ENCODE assay signal across 19 cellular contexts in the genomic region with DNA sequence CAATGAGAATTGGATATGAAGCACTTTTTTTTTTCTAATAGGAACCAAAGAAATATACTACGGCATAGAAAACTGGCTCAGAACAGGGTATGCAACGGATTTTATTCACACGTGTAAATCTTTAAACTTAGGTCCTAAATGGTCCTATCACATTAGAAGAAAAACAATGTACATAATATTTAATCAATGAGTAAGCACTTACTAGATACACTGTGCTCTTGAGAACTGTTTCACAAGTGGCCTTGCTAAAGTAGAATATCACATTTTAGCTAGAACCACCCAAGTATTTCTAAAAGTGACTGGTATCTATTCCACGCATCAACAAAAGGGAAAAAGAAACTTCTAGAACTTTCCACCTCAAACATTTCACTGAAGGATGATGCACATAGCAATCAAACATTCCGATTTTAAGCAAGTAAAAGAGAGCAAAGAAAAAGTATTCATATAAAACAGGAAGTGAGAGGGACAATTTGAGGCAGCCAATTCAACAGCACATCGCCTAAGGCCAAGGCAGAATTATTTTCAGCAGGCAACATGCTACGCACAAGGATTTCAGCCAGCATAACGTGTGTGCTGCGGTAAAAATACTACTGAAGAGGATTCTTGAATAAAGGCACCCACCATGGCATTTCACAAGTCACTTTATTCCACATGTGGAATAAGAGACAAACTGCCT. TPM values are rescaled to one million over a fixed set of nuclear protein-coding genes. Genes with fewer than 3 reads are reported as not detected.
DNase-seq lines count a peak whose midpoint lies in the region; ATAC-seq, FAIRE-seq and TF ChIP-seq lines count a peak whose summit lies in the region.
"Had no signal": no experiment of that assay in that cellular context is flagged by ENCODE, and none has a peak within 500 bp of the region (broad histone marks: within the 10 kb centered on the region; RNA-seq: fewer than 3 reads in every experiment).

No MANE protein-coding gene starts in this region.

- intact Hi-C loops in Calu3 (cut with micrococcal nuclease; ENCODE audit: unreplicated experiment) (no loop called here), K562 (cut with micrococcal nuclease) (no loop called here), left lung (cut with DNase I) (no loop called here), thyroid gland (cut with DNase I) (no loop called here)

- H3K27ac ChIP-seq in K562 (ENCODE audit: extremely low read depth, low read depth, low read length) (no peak overlapping the region; the same call in 2 of the 3 replicates), left lung (peak overlapping the region; percentile 40 to 44), thyroid gland (no peak overlapping the region)

- H3K36me3 ChIP-seq in K562 (ENCODE audit: control insufficient read depth, insufficient read depth, low read length), result no peaks in the 10 kb centered on the region
- no peaks in the 10 kb centered on the region for H3K36me3 ChIP-seq in left lung
- no peaks in the 10 kb centered on the region for H3K36me3 ChIP-seq in thyroid gland
- H3K36me3 ChIP-seq: adrenal gland, Peyer's patch had no signal

- H3K36me3 Mint-ChIP-seq in Calu3 (ENCODE audit: insufficient read depth, unreplicated experiment), result peaks cover 45% of the 10 kb centered on the region
- H3K36me3 Mint-ChIP-seq: IgD-negative memory B cell, memory B cell had no signal

- H3K4me1 Mint-ChIP-seq in Calu3 (ENCODE audit: low read depth, unreplicated experiment), result peaks cover 81% of the 10 kb centered on the region
- H3K4me1 Mint-ChIP-seq: IgD-negative memory B cell, memory B cell had no signal

- H3K4me1 ChIP-seq in K562 (replicated peaks in 1 of 2; ENCODE audit: control insufficient read depth in 2 of 2, insufficient read depth in 2 of 2, low read length in 2 of 2) (peaks cover 0 to 2% of the 10 kb centered on the region in 2 experiments; a peak in 3 of 5 replicates), left lung (peaks cover 0 to 11% of the 10 kb centered on the region in 2 donors), thyroid gland (peaks cover 8 to 12% of the 10 kb centered on the region in 2 donors)

- no peak for ATAC-seq in K562
- peak; percentile 4 for ATAC-seq in left lung
- ATAC-seq in HG03521 (IDR thresholded peaks at IDR 0.05; ENCODE audit: unreplicated experiment), result no peak

- H3K27me3 Mint-ChIP-seq in Calu3 (ENCODE audit: unreplicated experiment), result no peaks in the 10 kb centered on the region
- H3K27me3 Mint-ChIP-seq: activated B cell treated with CpG ODN at 0.5 μM for 24 hours, IgD-negative memory B cell had no signal

- peak overlapping the region; percentile 100 for H3K27ac Mint-ChIP-seq in Calu3 (ENCODE audit: unreplicated experiment)
- H3K27ac Mint-ChIP-seq: activated B cell treated with CpG ODN at 0.5 μM for 24 hours; activated T-helper 2 cell treated with anti-CD3 and anti-CD28 coated beads, Interferon-gamma antibody, Interleukin-2, Interleukin-4, amounts not matched to agents 10 μg/mL and 5 μg/mL and 100 μg/mL, durations not matched to agents 14 hours and 24 hours and 36 hours; IgD-negative memory B cell; memory B cell had no signal

- H3K4me3 ChIP-seq in K562, result no peak overlapping the region
- no peak overlapping the region for H3K4me3 ChIP-seq in left lung
- H3K4me3 ChIP-seq in thyroid gland (replicated peaks in 1 of 3), result no peak overlapping the region
- H3K4me3 ChIP-seq: adrenal gland, Peyer's patch had no signal

- H2AFZ ChIP-seq in K562 (ENCODE audit: low read depth, low read length), result no peak overlapping the region

- H3K79me2 ChIP-seq in K562 (ENCODE audit: control insufficient read depth, insufficient read depth, low read length), result no peaks in the 10 kb centered on the region

- peak; percentile 73 for FAIRE-seq in HTR-8/SVneo (lab: Jason Lieb, UNC)
- FAIRE-seq in K562 (lab: Jason Lieb, UNC), result no peak
- FAIRE-seq: D721Med had no signal

- BruUV-seq in Calu3 (replicated peaks; lab: Mats Ljungman, UMichigan) (no TSS peak), K562 (replicated peaks; lab: Mats Ljungman, UMichigan) (no TSS peak)

- peaks cover 6% of the 10 kb centered on the region for H3K9me3 Mint-ChIP-seq in Calu3 (ENCODE audit: low read depth, unreplicated experiment)
- H3K9me3 Mint-ChIP-seq: activated T-helper 2 cell treated with anti-CD3 and anti-CD28 coated beads, Interferon-gamma antibody, Interleukin-2, Interleukin-4, amounts not matched to agents 10 μg/mL and 5 μg/mL and 100 μg/mL, durations not matched to agents 14 hours and 24 hours and 36 hours had no signal

- no peaks in the 10 kb centered on the region for H3K27me3 ChIP-seq in K562 (ENCODE audit: control insufficient read depth in 2 of 2, insufficient read depth in 2 of 2, low read length in 2 of 2)
- no peaks in the 10 kb centered on the region for H3K27me3 ChIP-seq in left lung
- no peaks in the 10 kb centered on the region for H3K27me3 ChIP-seq in thyroid gland
- H3K27me3 ChIP-seq: adrenal gland, Peyer's patch had no signal

- no peak overlapping the region for H3K9ac ChIP-seq in K562 (ENCODE audit: insufficient read depth in 1 of 2, low read depth in 2 of 2, low read length in 2 of 2)

- CTCF ChIA-PET in Calu3 (lab: Charles Lee), result interaction anchor here (0.5 to 1.3 kb wide), 6 partner anchors 13 to 1624 kb away, joined by 3 to 5 read pairs (median 4); no protein-coding TSS in a partner anchor
- CTCF ChIA-PET in K562 (lab: Yijun Ruan, JAX; ENCODE audit: low intra/inter-chr PET ratio), result no interaction called here

- H4K20me1 ChIP-seq in K562 (replicated peaks; ENCODE audit: control insufficient read depth, insufficient read depth, low read length), result no peaks in the 10 kb centered on the region

- DNase-seq in Calu3 (no peak), HTR-8/SVneo (ENCODE audit: insufficient read length, low spot score) (no peak), K562 (ENCODE audit: extremely low read depth in 1 of 4, low spot score in 3 of 4) (no peak), left lung (no peak), thyroid gland (no peak), retina (no peak), NCI-H1694 treated with DMSO at 0.1 percent for 48 hours (lab: John Stamatoyannopoulos, UW) (no peak)
- DNase-seq: activated B cell treated with CpG ODN at 0.5 μM for 24 hours, adrenal gland, HCEC 1CT, NCI-H1105, NCI-H2171, nephron progenitor cell, Peyer's patch had no signal

- POLR2A ChIA-PET in K562 (lab: Yijun Ruan, JAX), result interaction anchor here (0.8 kb wide), 1 partner anchor 13 kb away, joined by 5 read pairs; no protein-coding TSS in a partner anchor

- in situ Hi-C loops in K562 (cut with MboI), result no loop called here

- H3K9me3 ChIP-seq in K562 (replicated peaks; ENCODE audit: control insufficient read depth, insufficient read depth, low read depth, low read length) (no peaks in the 10 kb centered on the region), left lung (no peaks in the 10 kb centered on the region), thyroid gland (no peaks in the 10 kb centered on the region)
- H3K9me3 ChIP-seq: adrenal gland, Peyer's patch had no signal

- no peak for TF ChIP-seq RAD21 in K562 (CRISPR knock-in tag; conservative IDR thresholded peaks at IDR 0.05 in 1 of 2, IDR thresholded peaks at IDR 0.05 in 1 of 2)

- peak overlapping the region; percentile 67 for H3K4me3 Mint-ChIP-seq in Calu3 (ENCODE audit: low read depth, unreplicated experiment)
- H3K4me3 Mint-ChIP-seq: activated B cell treated with CpG ODN at 0.5 μM for 24 hours, IgD-negative memory B cell, memory B cell, nephron progenitor cell had no signal

- TF ChIP-seq CTCF in Calu3 (IDR thresholded peaks at IDR 0.05; ENCODE audit: unreplicated experiment), result no peak
- no peak for TF ChIP-seq CTCF in K562 (IDR thresholded peaks at IDR 0.05 in 2 of 3, conservative IDR thresholded peaks at IDR 0.05 in 1 of 3; ENCODE audit: insufficient read depth in 2 of 3, low read depth in 1 of 3, low read length in 3 of 3)
- no peak for TF ChIP-seq CTCF in left lung (IDR thresholded peaks at IDR 0.05)
- no peak for TF ChIP-seq CTCF in thyroid gland (IDR thresholded peaks at IDR 0.05)

- TF ChIP-seq EP300 in K562 (IDR thresholded peaks at IDR 0.05; ENCODE audit: low read length), result no peak

- TF ChIP-seq POLR2A in K562 (conservative IDR thresholded peaks at IDR 0.05) (no peak), thyroid gland (IDR thresholded peaks at IDR 0.05) (no peak)

- H3K9me1 ChIP-seq in K562 (ENCODE audit: control insufficient read depth, insufficient read depth, low read length), result no peaks in the 10 kb centered on the region

- 49% methylated on average over 9 of the region's 9 CpGs for WGBS in K562 (ENCODE audit: insufficient coverage, low coverage, missing lambda C conversion rate)
- 92 to 95% methylated on average over 9 of the region's 9 CpGs for WGBS in thyroid gland, 2 donors

- H3K4me2 ChIP-seq in K562 (ENCODE audit: insufficient read depth, low read length), result no peak overlapping the region

TF ChIP-seq in K562, 482 proteins besides CTCF, POLR2A, EP300 and RAD21:
- TF ChIP-seq SPI1 (IDR thresholded peaks at IDR 0.05; ENCODE audit: borderline replicate concordance, low read depth, low read length) (peak; percentile 57; the same call in 1 of the 2 replicates), ZNF24 (IDR thresholded peaks at IDR 0.05) (no peak)
TF ChIP-seq in K562: peak in this region for 1.

RNA-seq across cellular contexts. Expression of gene PARD3, which starts 55.8 kb away (rescaled TPM):
- total RNA-seq in Calu3 (2022), result 57.6 and 62.4 TPM in 2 replicates
- total RNA-seq in K562 (2011; cell fraction: chromatin; rRNA removed; ENCODE audit: low replicate concordance), result 8.3 and 11.4 TPM in 2 replicates
- 4.5 and 6.1 TPM in 2 replicates for total RNA-seq in K562 (2011; cell fraction: nucleolus; rRNA removed)
- total RNA-seq in K562 (2011; cell fraction: nucleoplasm; rRNA removed), result 5.0 and 7.4 TPM in 2 replicates
- total RNA-seq in K562 (2014; rRNA removed), result 7.7 and 8.4 TPM in 2 replicates
- total RNA-seq in K562 (2014; rRNA removed; fragmentation: Illumina TruSeq; extraction: Trizol), result 11.4 and 13.3 TPM in 2 replicates
- 8.8 and 11.7 TPM in 2 replicates for total RNA-seq in K562 (2015; rRNA removed; fragmentation: Illumina TruSeq; extraction: Trizol)
- total RNA-seq in K562 (2021), result 6.5 and 6.8 TPM in 2 replicates
- polyA plus RNA-seq in K562 (2011; rRNA removed), result 11.6 and 19.2 TPM in 2 replicates
- polyA plus RNA-seq in K562 (2011; cell fraction: cytosol; rRNA removed), result 4.3 and 14.5 TPM in 2 replicates
- 6.1 and 13.8 TPM in 2 replicates for polyA plus RNA-seq in K562 (2011; cell fraction: nucleus; rRNA removed)
- polyA plus RNA-seq in K562 (2012), result 4.5 and 5.7 TPM in 2 replicates
- 9.3 and 9.9 TPM in 2 replicates for polyA plus RNA-seq in K562 (2014; fragmentation: Illumina TruSeq; extraction: Trizol)
- polyA plus RNA-seq in K562 (2014; fragmentation: Nextera tagmentation; extraction: Ambion mirVana), result 1 to 10 TPM; 2.7 to 3.0 TPM
- polyA plus RNA-seq in K562 (2014; rRNA removed), result 5.0 and 6.4 TPM in 2 replicates
- 28.8 and 60.0 TPM in 2 replicates for polyA minus RNA-seq in K562 (2011; rRNA and poly(A)+ RNA removed)
- 7.9 and 20.2 TPM in 2 replicates for polyA minus RNA-seq in K562 (2011; cell fraction: cytosol; rRNA and poly(A)+ RNA removed)
- polyA minus RNA-seq in K562 (2011; cell fraction: nucleus; rRNA and poly(A)+ RNA removed), result 12.4 and 40.0 TPM in 2 replicates
- total RNA-seq in left lung, result 10 to 100 TPM; 25.6 to 31.0 TPM
- 10 to 100 TPM; 48.6 to 88.4 (median 57.7) TPM for total RNA-seq in thyroid gland
- polyA plus RNA-seq: IgD-negative memory B cell had no signal

Comparison
In these comparisons a context has a peak if more than half of its experiments do, and no peak if none do; other contexts are left out.
1. H3K27ac ChIP-seq: peak in left lung (2 of 2); none in K562 (single experiment) and thyroid gland (0 of 3).